13 cellular contexts compared by ENCODE assay signal in the genomic region with DNA sequence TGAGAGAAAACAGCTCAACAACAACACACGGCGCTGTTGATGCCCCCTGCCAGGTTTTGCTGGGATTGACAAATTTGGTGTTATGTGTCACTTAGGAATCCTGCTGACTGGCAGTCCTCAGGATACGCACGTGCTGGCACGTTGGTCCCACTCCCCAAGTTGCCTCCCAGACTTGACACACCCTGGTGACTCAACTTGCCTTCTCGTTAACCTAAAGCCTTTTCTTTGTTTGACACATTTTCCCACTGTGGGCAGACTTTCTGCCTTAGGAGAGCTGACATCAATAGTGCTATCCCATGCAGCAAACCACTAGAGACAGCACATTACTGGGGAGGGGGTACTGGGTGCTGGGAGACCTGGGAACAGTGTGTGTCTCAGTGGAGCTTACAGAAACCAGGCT.
DNase-seq lines count a peak whose midpoint lies in the region; ATAC-seq and TF ChIP-seq lines count a peak whose summit lies in the region.
"Had no signal": no experiment of that assay in that cellular context is flagged by ENCODE, and none has a peak within 500 bp of the region (broad histone marks: within the 10 kb centered on the region; RNA-seq: fewer than 3 reads in every experiment).

No MANE protein-coding gene starts in this region.

- no peak for TF ChIP-seq POLR2A in gastroesophageal sphincter (IDR thresholded peaks at IDR 0.05)

- peaks cover 0 to 60% (median 43%) of the 10 kb centered on the region in 3 donors for H3K4me1 ChIP-seq in gastroesophageal sphincter

- peaks cover 78% of the 10 kb centered on the region for H3K4me1 Mint-ChIP-seq in activated naive CD8-positive, alpha-beta T cell treated with anti-CD3 and anti-CD28 coated beads, Interleukin-2, amount 50 U/mL, for 24 hours
- H3K4me1 Mint-ChIP-seq in activated naive CD8-positive, alpha-beta T cell treated with anti-CD3 and anti-CD28 coated beads for 36 hours: peaks cover 79% of the 10 kb centered on the region
- peaks cover 31% of the 10 kb centered on the region for H3K4me1 Mint-ChIP-seq in WTC11
- peaks cover 87% of the 10 kb centered on the region for H3K4me1 Mint-ChIP-seq in stimulated activated naive CD8-positive, alpha-beta T cell treated with anti-CD3 and anti-CD28 coated beads, Interleukin-15, Interleukin-2, amounts not matched to agents 100 ng/mL and 50 ng/mL, for 24 hours (ENCODE audit: low read depth)

- no peak for ATAC-seq in activated naive CD8-positive, alpha-beta T cell treated with anti-CD3 and anti-CD28 coated beads, Interleukin-2, amount 50 U/mL, for 24 hours
- ATAC-seq in WTC11: no peak; the same call in 1 of the 2 replicates
- no peak for ATAC-seq in gastroesophageal sphincter

- H3K27me3 Mint-ChIP-seq in activated naive CD8-positive, alpha-beta T cell treated with anti-CD3 and anti-CD28 coated beads, Interleukin-2, amount 50 U/mL, for 24 hours: no peaks in the 10 kb centered on the region
- H3K27me3 Mint-ChIP-seq in activated naive CD8-positive, alpha-beta T cell treated with anti-CD3 and anti-CD28 coated beads for 36 hours: no peaks in the 10 kb centered on the region
- no peaks in the 10 kb centered on the region for H3K27me3 Mint-ChIP-seq in WTC11 (ENCODE audit: low read depth)
- no peaks in the 10 kb centered on the region for H3K27me3 Mint-ChIP-seq in stimulated activated naive CD8-positive, alpha-beta T cell treated with anti-CD3 and anti-CD28 coated beads, Interleukin-15, Interleukin-2, amounts not matched to agents 100 ng/mL and 50 ng/mL, for 24 hours

- WGBS in gastroesophageal sphincter (ENCODE audit: low coverage in 1 of 2), 2 donors: 51 to 67% methylated on average over 3 to 5 of the region's 6 CpGs

- no peak overlapping the region for H3K4me3 ChIP-seq in gastroesophageal sphincter

- H3K36me3 Mint-ChIP-seq in activated naive CD8-positive, alpha-beta T cell treated with anti-CD3 and anti-CD28 coated beads, Interleukin-2, amount 50 U/mL, for 24 hours (ENCODE audit: low read depth): peaks cover 84% of the 10 kb centered on the region
- peaks cover 81% of the 10 kb centered on the region for H3K36me3 Mint-ChIP-seq in activated naive CD8-positive, alpha-beta T cell treated with anti-CD3 and anti-CD28 coated beads for 36 hours
- no peaks in the 10 kb centered on the region for H3K36me3 Mint-ChIP-seq in WTC11
- H3K36me3 Mint-ChIP-seq in stimulated activated naive CD8-positive, alpha-beta T cell treated with anti-CD3 and anti-CD28 coated beads, Interleukin-15, Interleukin-2, amounts not matched to agents 100 ng/mL and 50 ng/mL, for 24 hours (ENCODE audit: low read depth): peaks cover 86% of the 10 kb centered on the region

- POLR2A ChIA-PET in WTC11 (lab: Charles Lee): no interaction called here

- H3K27ac Mint-ChIP-seq in activated naive CD8-positive, alpha-beta T cell treated with anti-CD3 and anti-CD28 coated beads, Interleukin-2, amount 50 U/mL, for 24 hours: peak overlapping the region; percentile 82
- no peak overlapping the region for H3K27ac Mint-ChIP-seq in activated naive CD8-positive, alpha-beta T cell treated with anti-CD3 and anti-CD28 coated beads for 36 hours
- H3K27ac Mint-ChIP-seq in WTC11: peak overlapping the region; percentile 74
- peak overlapping the region; percentile 61 for H3K27ac Mint-ChIP-seq in stimulated activated naive CD8-positive, alpha-beta T cell treated with anti-CD3 and anti-CD28 coated beads, Interleukin-15, Interleukin-2, amounts not matched to agents 100 ng/mL and 50 ng/mL, for 24 hours

- no peak for DNase-seq in activated naive CD8-positive, alpha-beta T cell treated with anti-CD3 and anti-CD28 coated beads, Interleukin-2, amount 50 U/mL, for 24 hours
- DNase-seq in activated naive CD8-positive, alpha-beta T cell treated with anti-CD3 and anti-CD28 coated beads for 36 hours: no peak
- DNase-seq in WTC11 (ENCODE audit: low spot score): no peak
- no peak for DNase-seq in pons (ENCODE audit: low spot score)
- DNase-seq in NCI-H2196 treated with DMSO at 0.1 percent for 48 hours (lab: John Stamatoyannopoulos, UW; ENCODE audit: unreplicated experiment): no peak
- no peak for DNase-seq in NCI-H226
- DNase-seq: brain microvascular endothelial cell; NCI-H2107; NK-92 treated with Interleukin-12 subunit alpha and Interleukin-12 subunit beta, amount 100 ng/mL, for 24 hours; occipital lobe; WERI-Rb-1 had no signal

- no peaks in the 10 kb centered on the region for H3K9me3 Mint-ChIP-seq in activated naive CD8-positive, alpha-beta T cell treated with anti-CD3 and anti-CD28 coated beads, Interleukin-2, amount 50 U/mL, for 24 hours
- peaks cover 2% of the 10 kb centered on the region for H3K9me3 Mint-ChIP-seq in activated naive CD8-positive, alpha-beta T cell treated with anti-CD3 and anti-CD28 coated beads for 36 hours
- H3K9me3 Mint-ChIP-seq in WTC11: no peaks in the 10 kb centered on the region
- H3K9me3 Mint-ChIP-seq in stimulated activated naive CD8-positive, alpha-beta T cell treated with anti-CD3 and anti-CD28 coated beads, Interleukin-15, Interleukin-2, amounts not matched to agents 100 ng/mL and 50 ng/mL, for 24 hours: no peaks in the 10 kb centered on the region

- H3K9me3 ChIP-seq in gastroesophageal sphincter: no peaks in the 10 kb centered on the region

- H3K27ac ChIP-seq in gastroesophageal sphincter: peak overlapping the region in 3 of 4 donors; percentile 78 to 88 (median 85)
- H3K27ac ChIP-seq: brain microvascular endothelial cell, WERI-Rb-1 had no signal

- no peak for TF ChIP-seq EP300 in gastroesophageal sphincter (IDR thresholded peaks at IDR 0.05)

- H3K36me3 ChIP-seq in gastroesophageal sphincter: peaks cover 0 to 31% of the 10 kb centered on the region in 2 donors
- H3K36me3 ChIP-seq: WERI-Rb-1 had no signal

- CTCF ChIA-PET in WTC11 (lab: Charles Lee): interaction anchor here (1.0 to 1.4 kb wide), 2 partner anchors 101 to 148 kb away, joined by 3 read pairs; no protein-coding TSS in a partner anchor

- TF ChIP-seq CTCF in WTC11 (IDR thresholded peaks at IDR 0.05) (no peak), gastroesophageal sphincter (IDR thresholded peaks at IDR 0.05) (no peak)

- no peaks in the 10 kb centered on the region for H3K27me3 ChIP-seq in gastroesophageal sphincter
- H3K27me3 ChIP-seq: brain microvascular endothelial cell had no signal

- no peak overlapping the region for H3K4me3 Mint-ChIP-seq in activated naive CD8-positive, alpha-beta T cell treated with anti-CD3 and anti-CD28 coated beads, Interleukin-2, amount 50 U/mL, for 24 hours
- no peak overlapping the region for H3K4me3 Mint-ChIP-seq in activated naive CD8-positive, alpha-beta T cell treated with anti-CD3 and anti-CD28 coated beads for 36 hours
- H3K4me3 Mint-ChIP-seq in WTC11: no peak overlapping the region
- no peak overlapping the region for H3K4me3 Mint-ChIP-seq in stimulated activated naive CD8-positive, alpha-beta T cell treated with anti-CD3 and anti-CD28 coated beads, Interleukin-15, Interleukin-2, amounts not matched to agents 100 ng/mL and 50 ng/mL, for 24 hours

TF ChIP-seq in WTC11, 78 proteins besides CTCF, POLR2A, EP300 and RAD21:
- TF ChIP-seq, protein P1, sequence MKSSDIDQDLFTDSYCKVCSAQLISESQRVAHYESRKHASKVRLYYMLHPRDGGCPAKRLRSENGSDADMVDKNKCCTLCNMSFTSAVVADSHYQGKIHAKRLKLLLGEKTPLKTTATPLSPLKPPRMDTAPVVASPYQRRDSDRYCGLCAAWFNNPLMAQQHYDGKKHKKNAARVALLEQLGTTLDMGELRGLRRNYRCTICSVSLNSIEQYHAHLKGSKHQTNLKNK (CRISPR knock-in tag; IDR thresholded peaks at IDR 0.05): no peak
- no peak for TF ChIP-seq CREM (CRISPR knock-in tag; IDR thresholded peaks at IDR 0.05)
- TF ChIP-seq, protein P2, sequence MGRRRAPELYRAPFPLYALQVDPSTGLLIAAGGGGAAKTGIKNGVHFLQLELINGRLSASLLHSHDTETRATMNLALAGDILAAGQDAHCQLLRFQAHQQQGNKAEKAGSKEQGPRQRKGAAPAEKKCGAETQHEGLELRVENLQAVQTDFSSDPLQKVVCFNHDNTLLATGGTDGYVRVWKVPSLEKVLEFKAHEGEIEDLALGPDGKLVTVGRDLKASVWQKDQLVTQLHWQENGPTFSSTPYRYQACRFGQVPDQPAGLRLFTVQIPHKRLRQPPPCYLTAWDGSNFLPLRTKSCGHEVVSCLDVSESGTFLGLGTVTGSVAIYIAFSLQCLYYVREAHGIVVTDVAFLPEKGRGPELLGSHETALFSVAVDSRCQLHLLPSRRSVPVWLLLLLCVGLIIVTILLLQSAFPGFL (CRISPR knock-in tag; IDR thresholded peaks at IDR 0.05; ENCODE audit: borderline replicate concordance): no peak
